Comparison of ENCODE assay signal across 8 cellular contexts in the genomic region with DNA sequence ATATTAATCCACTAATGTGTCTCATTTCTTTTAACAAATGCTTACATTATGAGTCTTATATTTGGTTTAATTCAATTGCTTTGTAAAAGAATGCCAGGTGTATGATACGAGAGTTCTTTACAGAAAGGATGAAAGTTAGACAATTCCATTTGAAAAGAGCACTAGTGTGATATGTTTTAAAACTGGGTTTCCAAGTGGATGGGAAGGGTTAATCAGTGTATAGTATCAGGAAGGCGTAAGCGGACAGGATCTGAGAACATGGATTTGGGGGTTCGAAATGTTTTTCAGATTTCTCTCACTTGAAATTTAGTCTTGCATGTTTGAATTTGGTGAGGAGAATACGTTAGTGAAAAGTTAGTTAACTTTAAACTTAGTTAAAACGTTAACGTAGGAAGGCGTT. TPM values are rescaled to one million over a fixed set of nuclear protein-coding genes. Genes with fewer than 3 reads are reported as not detected.
DNase-seq lines count a peak whose midpoint lies in the region; ATAC-seq and TF ChIP-seq lines count a peak whose summit lies in the region.
"Had no signal": no experiment of that assay in that cellular context is flagged by ENCODE, and none has a peak within 500 bp of the region (broad histone marks: within the 10 kb centered on the region; RNA-seq: fewer than 3 reads in every experiment).

No MANE protein-coding gene starts in this region.

- H3K27ac ChIP-seq in mesodermal cell (ENCODE audit: low read depth, low read length, severe bottlenecking) (no peak overlapping the region), transverse colon (peak overlapping the region; percentile 98 to 100 (median 99))

- ATAC-seq in central memory CD8-positive, alpha-beta T cell (replicated peaks; ENCODE audit: extremely low read depth, poor library complexity, severe bottlenecking), result no peak

- H3K36me3 Mint-ChIP-seq in IgD-negative memory B cell, result peaks cover 2% of the 10 kb centered on the region
- peaks cover 31% of the 10 kb centered on the region for H3K36me3 Mint-ChIP-seq in central memory CD8-positive, alpha-beta T cell (ENCODE audit: insufficient read depth)

- H3K9me3 Mint-ChIP-seq in IgD-negative memory B cell, result no peaks in the 10 kb centered on the region
- no peaks in the 10 kb centered on the region for H3K9me3 Mint-ChIP-seq in central memory CD8-positive, alpha-beta T cell

- H3K4me1 ChIP-seq in mesodermal cell (ENCODE audit: control insufficient read depth, insufficient read depth, low read length, poor library complexity, severe bottlenecking) (peaks cover 16% of the 10 kb centered on the region), transverse colon (peaks cover 27 to 60% (median 46%) of the 10 kb centered on the region in 4 donors)

- H3K9me3 ChIP-seq in mesodermal cell (ENCODE audit: control insufficient read depth, low read length) (no peaks in the 10 kb centered on the region), transverse colon (no peaks in the 10 kb centered on the region)

- in situ Hi-C loops in transverse colon (cut with MboI; ENCODE audit: low pct_ligation_motif_present in 1 of 4, low pct_unique_long_range_greater_than_20kb in 1 of 4, low sequenced_read_pairs in 3 of 4), result loop anchor here in 1 of 4 donors (25.0 kb wide), 1 partner anchor 99 kb away; no protein-coding TSS in a partner anchor

- TF ChIP-seq CTCF in transverse colon (IDR thresholded peaks at IDR 0.05), result no peak

- TF ChIP-seq POLR2A in transverse colon (IDR thresholded peaks at IDR 0.05), result no peak

- H3K36me3 ChIP-seq in mesodermal cell (ENCODE audit: control insufficient read depth, insufficient read depth, low read length), result peaks cover 6% of the 10 kb centered on the region
- peaks cover 0 to 13% (median 2%) of the 10 kb centered on the region in 4 donors for H3K36me3 ChIP-seq in transverse colon

- H3K4me3 ChIP-seq in mesodermal cell (ENCODE audit: extremely low read depth, insufficient read depth, low read length, poor library complexity, severe bottlenecking) (peak overlapping the region; percentile 82), transverse colon (peak overlapping the region in 3 of 4 donors; percentile 72 to 97 (median 78))

- H3K27me3 Mint-ChIP-seq in IgD-negative memory B cell, result no peaks in the 10 kb centered on the region
- no peaks in the 10 kb centered on the region for H3K27me3 Mint-ChIP-seq in central memory CD8-positive, alpha-beta T cell

- WGBS in mesodermal cell (ENCODE audit: insufficient coverage in 2 of 2), 2 experiments, result 56 to 58% methylated on average over 4 of the region's 8 CpGs
- WGBS in transverse colon (ENCODE audit: low coverage in 1 of 2), 2 donors, result 71 to 75% methylated on average over 8 of the region's 8 CpGs

- DNase-seq in central memory CD8-positive, alpha-beta T cell (ENCODE audit: low spot score in 2 of 2), result no peak
- DNase-seq in transverse colon, result no peak
- DNase-seq in stimulated activated CD8-positive, alpha-beta memory T cell treated with anti-CD3 and anti-CD28 coated beads, Interleukin-4, amount 100 ng/mL, for 48 hours, result no peak
- no peak for DNase-seq in effector CD4-positive, alpha-beta T cell
- no peak for DNase-seq in NCI-H510A (lab: John Stamatoyannopoulos, UW)
- DNase-seq: NCI-H1694 had no signal

- peaks cover 30 to 49% (median 39%) of the 10 kb centered on the region in 3 donors for H3K4me1 Mint-ChIP-seq in IgD-negative memory B cell
- H3K4me1 Mint-ChIP-seq in central memory CD8-positive, alpha-beta T cell, result peaks cover 58% of the 10 kb centered on the region

- H3K4me3 Mint-ChIP-seq in IgD-negative memory B cell, result peak overlapping the region in 2 of 4 donors; percentile 76 to 81
- peak overlapping the region; percentile 75 for H3K4me3 Mint-ChIP-seq in central memory CD8-positive, alpha-beta T cell

- no peak for TF ChIP-seq EP300 in transverse colon (IDR thresholded peaks at IDR 0.05; ENCODE audit: low read depth)

- H3K27ac Mint-ChIP-seq in IgD-negative memory B cell, result peak overlapping the region in 2 of 3 donors; percentile 75 to 97
- H3K27ac Mint-ChIP-seq in central memory CD8-positive, alpha-beta T cell (ENCODE audit: low read depth), result peak overlapping the region; percentile 4

- no peaks in the 10 kb centered on the region for H3K27me3 ChIP-seq in transverse colon

- intact Hi-C loops in transverse colon (cut with DNase I; ENCODE audit: low total_unique reads), result no loop called here

RNA-seq across cellular contexts. Expression of a gene that starts 2.6 kb away (rescaled TPM):
- 15.5 TPM for polyA plus RNA-seq in IgD-negative memory B cell
- polyA plus RNA-seq in mesodermal cell (2013, experiment 1 of 2), result 16.7 TPM
- 14.7 TPM for polyA plus RNA-seq in mesodermal cell (2013, experiment 2 of 2)
- total RNA-seq in transverse colon, result 10 to 100 TPM; 29.9 to 66.1 (median 59.1) TPM
